ENCODE assay signal across 14 cellular contexts in genomic region chr11:95443386-95443785, GRCh38.
DNase-seq lines count a peak whose midpoint lies in the region; ATAC-seq and TF ChIP-seq lines count a peak whose summit lies in the region.
"Had no signal": no experiment of that assay in that cellular context is flagged by ENCODE, and none has a peak within 500 bp of the region (broad histone marks: within the 10 kb centered on the region; RNA-seq: fewer than 3 reads in every experiment).

No MANE protein-coding gene starts in this region.

- no peaks in the 10 kb centered on the region for H3K9me3 Mint-ChIP-seq in effector memory CD8-positive, alpha-beta T cell
- peaks cover 7% of the 10 kb centered on the region for H3K9me3 Mint-ChIP-seq in endodermal cell

- H3K27me3 Mint-ChIP-seq in effector memory CD8-positive, alpha-beta T cell, result peaks cover 0 to 5% of the 10 kb centered on the region in 2 donors
- no peaks in the 10 kb centered on the region for H3K27me3 Mint-ChIP-seq in endodermal cell (ENCODE audit: insufficient read depth)
- H3K27me3 Mint-ChIP-seq: brain had no signal

- no peak overlapping the region for H3K4me3 Mint-ChIP-seq in effector memory CD8-positive, alpha-beta T cell
- no peak overlapping the region for H3K4me3 Mint-ChIP-seq in endodermal cell
- H3K4me3 Mint-ChIP-seq: brain had no signal

- no peak overlapping the region for H2AFZ ChIP-seq in KMS-11 (ENCODE audit: low read depth)

- peaks cover 0 to 3% of the 10 kb centered on the region in 2 donors for H3K4me1 Mint-ChIP-seq in effector memory CD8-positive, alpha-beta T cell (ENCODE audit: low read depth in 2 of 2)
- H3K4me1 Mint-ChIP-seq in endodermal cell, result no peaks in the 10 kb centered on the region

- no peaks in the 10 kb centered on the region for H3K9me3 ChIP-seq in endodermal cell (ENCODE audit: control insufficient read depth, low read length)
- H3K9me3 ChIP-seq: vagina had no signal

- no peaks in the 10 kb centered on the region for H3K36me3 Mint-ChIP-seq in effector memory CD8-positive, alpha-beta T cell (ENCODE audit: insufficient read depth)
- H3K36me3 Mint-ChIP-seq in endodermal cell (ENCODE audit: low read depth), result no peaks in the 10 kb centered on the region
- H3K36me3 Mint-ChIP-seq: brain had no signal

- H3K4me3 ChIP-seq in KMS-11 (IDR thresholded peaks at IDR 0.05; ENCODE audit: insufficient read depth, low read depth, low read length) (no peak overlapping the region), endodermal cell (ENCODE audit: low read length) (no peak overlapping the region)
- H3K4me3 ChIP-seq: spleen, vagina had no signal

- ATAC-seq in GM19324 (IDR thresholded peaks at IDR 0.05; ENCODE audit: low FRiP score, unreplicated experiment), result peak; percentile 96
- peak; percentile 50 for ATAC-seq in effector memory CD8-positive, alpha-beta T cell (replicated peaks)
- ATAC-seq in left colon, result no peak
- ATAC-seq in HG03378 (IDR thresholded peaks at IDR 0.05; ENCODE audit: unreplicated experiment), result no peak
- ATAC-seq: foreskin keratinocyte had no signal

- H3K27ac Mint-ChIP-seq in effector memory CD8-positive, alpha-beta T cell, result peak overlapping the region in 1 of 2 donors; percentile 51
- no peak overlapping the region for H3K27ac Mint-ChIP-seq in endodermal cell
- H3K27ac Mint-ChIP-seq: brain had no signal

- no peaks in the 10 kb centered on the region for H3K27me3 ChIP-seq in KMS-11 (ENCODE audit: insufficient read depth, low read depth)
- no peaks in the 10 kb centered on the region for H3K27me3 ChIP-seq in endodermal cell (ENCODE audit: control insufficient read depth, insufficient read depth, low read length, poor library complexity, severe bottlenecking)
- H3K27me3 ChIP-seq: foreskin keratinocyte, spleen, vagina had no signal

- WGBS in endodermal cell (ENCODE audit: insufficient coverage in 1 of 2, insufficient read length in 1 of 2), 2 experiments, result 93 to 100% methylated on average over 1 to 5 of the region's 5 CpGs

- DNase-seq in GM13976 (ENCODE audit: low spot score) (peak; percentile 53), endodermal cell (no peak), left colon (no peak), middle frontal gyrus (ENCODE audit: extremely low spot score, low spot score) (no peak)
- DNase-seq in effector memory CD8-positive, alpha-beta T cell, result no peak
- DNase-seq: DMS 273 treated with DMSO at 0.1 percent for 48 hours, foreskin keratinocyte, NCI-H526 treated with DMSO at 0.1 percent for 48 hours, spleen had no signal

- peak overlapping the region; percentile 13; the same call in 1 of the 2 replicates for H3K4me2 ChIP-seq in KMS-11

- H4K20me1 ChIP-seq in KMS-11 (ENCODE audit: insufficient read depth), result no peaks in the 10 kb centered on the region

- H3K79me2 ChIP-seq in KMS-11 (ENCODE audit: insufficient read depth, low read depth), result no peaks in the 10 kb centered on the region

- intact Hi-C loops in left colon (cut with DNase I, micrococcal nuclease), result no loop called here

- in situ Hi-C loops in GM13976 (cut with MboI; ENCODE audit: low sequenced_read_pairs, unreplicated experiment), result no loop called here

- no peaks in the 10 kb centered on the region for H3K36me3 ChIP-seq in KMS-11 (ENCODE audit: insufficient read depth)
- H3K36me3 ChIP-seq in endodermal cell (ENCODE audit: control insufficient read depth, insufficient read depth, low read length), result no peaks in the 10 kb centered on the region
- H3K36me3 ChIP-seq: spleen, vagina had no signal

- no peak overlapping the region for H3K9ac ChIP-seq in KMS-11
- H3K9ac ChIP-seq in endodermal cell (ENCODE audit: extremely low read depth, low read length, poor library complexity, severe bottlenecking), result no peak overlapping the region

- TF ChIP-seq CTCF in GM13976 (IDR thresholded peaks at IDR 0.05; ENCODE audit: borderline replicate concordance, control extremely low read depth, extremely low read depth, insufficient read depth, missing control alignments) (no peak), KMS-11 (conservative IDR thresholded peaks at IDR 0.05; ENCODE audit: low read depth, low read length) (no peak), endodermal cell (conservative IDR thresholded peaks at IDR 0.05) (no peak)

- H3K27ac ChIP-seq in KMS-11 (no peak overlapping the region), endodermal cell (ENCODE audit: low read depth, low read length) (no peak overlapping the region)
- H3K27ac ChIP-seq: foreskin keratinocyte, spleen, vagina had no signal

- H3K4me1 ChIP-seq in KMS-11 (ENCODE audit: low read depth, poor library complexity, severe bottlenecking) (peaks cover 20% of the 10 kb centered on the region), endodermal cell (ENCODE audit: control insufficient read depth, insufficient read depth, low read length) (peaks cover 3% of the 10 kb centered on the region)
- H3K4me1 ChIP-seq: vagina had no signal

Comparison
In these comparisons a context has a peak if more than half of its experiments do, and no peak if none do; other contexts are left out.
1. ATAC-seq: peak in GM19324 (single experiment) and effector memory CD8-positive, alpha-beta T cell (single experiment); none in left colon (single experiment) and HG03378 (single experiment).